In genomic region chr20:59564171-59564570, GRCh38 we compare ENCODE assay signal across 18 cellular contexts. TPM values are rescaled to one million over a fixed set of nuclear protein-coding genes. Genes with fewer than 3 reads are reported as not detected.
DNase-seq lines count a peak whose midpoint lies in the region; ATAC-seq and TF ChIP-seq lines count a peak whose summit lies in the region.
"Had no signal": no experiment of that assay in that cellular context is flagged by ENCODE, and none has a peak within 500 bp of the region (broad histone marks: within the 10 kb centered on the region; RNA-seq: fewer than 3 reads in every experiment).

No MANE protein-coding gene starts in this region.

- TF ChIP-seq CTCF in glutamatergic neuron (IDR thresholded peaks at IDR 0.05; ENCODE audit: partially characterized antibody, unreplicated experiment) (no peak), upper lobe of right lung (IDR thresholded peaks at IDR 0.05) (no peak)

- no peaks in the 10 kb centered on the region for H3K36me3 Mint-ChIP-seq in glutamatergic neuron (ENCODE audit: unreplicated experiment)

- no peak overlapping the region for H3K27ac Mint-ChIP-seq in glutamatergic neuron (ENCODE audit: unreplicated experiment)
- H3K27ac Mint-ChIP-seq: GM23338 had no signal

- H3K27me3 Mint-ChIP-seq in glutamatergic neuron (ENCODE audit: unreplicated experiment) = peaks cover 5% of the 10 kb centered on the region

- no peak overlapping the region for H3K4me3 ChIP-seq in H7 (ENCODE audit: insufficient read depth, low read depth, low read length)
- no peak overlapping the region for H3K4me3 ChIP-seq in upper lobe of right lung
- H3K4me3 ChIP-seq: GM23338, Peyer's patch had no signal

- H3K4me1 Mint-ChIP-seq in glutamatergic neuron (ENCODE audit: low read depth, unreplicated experiment) = no peaks in the 10 kb centered on the region

- no peak overlapping the region for H3K4me3 Mint-ChIP-seq in glutamatergic neuron (ENCODE audit: unreplicated experiment)
- H3K4me3 Mint-ChIP-seq: GM23338 had no signal

- no peaks in the 10 kb centered on the region for H3K4me1 ChIP-seq in upper lobe of right lung
- H3K4me1 ChIP-seq: Peyer's patch had no signal

- H3K36me3 ChIP-seq in H7 (replicated peaks; ENCODE audit: control insufficient read depth, insufficient read depth, low read length) (no peaks in the 10 kb centered on the region), upper lobe of right lung (no peaks in the 10 kb centered on the region)
- H3K36me3 ChIP-seq: Peyer's patch had no signal

- DNase-seq in AG20443 (ENCODE audit: low spot score) (peak; percentile 6), H7 (peak; percentile 34), glutamatergic neuron (peak; percentile 19), upper lobe of right lung (peak; percentile 59), cortex of kidney (lab: John Stamatoyannopoulos, UW) (no peak), NAMALWA (ENCODE audit: low spot score) (no peak)
- DNase-seq: DMS79 treated with DMSO at 0.1 percent for 48 hours; NCI-H1105; NCI-H2081; NCI-H446 treated with DMSO at 0.1 percent for 48 hours; NK-92 treated with Interleukin-12 subunit alpha and Interleukin-12 subunit beta, amount 100 ng/mL, for 24 hours; Peyer's patch had no signal

- H3K9me3 Mint-ChIP-seq in glutamatergic neuron (ENCODE audit: unreplicated experiment) = no peaks in the 10 kb centered on the region
- H3K9me3 Mint-ChIP-seq: GM23338 had no signal

- no peaks in the 10 kb centered on the region for H3K9me3 ChIP-seq in upper lobe of right lung
- H3K9me3 ChIP-seq: Peyer's patch had no signal

- no peak for ATAC-seq in upper lobe of right lung
- no peak for ATAC-seq in HG02852 (IDR thresholded peaks at IDR 0.05; ENCODE audit: unreplicated experiment)
- ATAC-seq: GM23338, HCT116, Right ventricle myocardium inferior had no signal

- intact Hi-C loops in upper lobe of right lung (cut with DNase I) = no loop called here

- H3K27me3 ChIP-seq in H7 (ENCODE audit: control insufficient read depth, insufficient read depth, low read length) = no peaks in the 10 kb centered on the region; the same call in 1 of the 2 replicates
- peaks cover 7% of the 10 kb centered on the region for H3K27me3 ChIP-seq in upper lobe of right lung
- H3K27me3 ChIP-seq: Peyer's patch had no signal

- H3K27ac ChIP-seq in upper lobe of right lung = no peak overlapping the region
- H3K27ac ChIP-seq: C4-2B, Peyer's patch had no signal

RNA-seq across cellular contexts. Expression of gene PHACTR3, which starts 40.2 kb away (rescaled TPM):
- 0.03 and 0.41 TPM in 2 replicates for total RNA-seq in H7 (2014; rRNA removed; shearing (Covaris generic))
- 37.0 TPM for total RNA-seq in glutamatergic neuron (ENCODE audit: unreplicated experiment)
- 18.2 TPM for total RNA-seq in upper lobe of right lung
- total RNA-seq: SK-MEL-5 had no signal

Comparison
In these comparisons a context has a peak if more than half of its experiments do, and no peak if none do; other contexts are left out.
1. DNase-seq: peak in AG20443 (single experiment), H7 (single experiment), glutamatergic neuron (single experiment) and upper lobe of right lung (single experiment); none in cortex of kidney (single experiment) and NAMALWA (single experiment).
2. RNA of gene PHACTR3, which starts 40.2 kb away (total RNA-seq): 37.0 TPM in glutamatergic neuron (single experiment) and 18.2 TPM in upper lobe of right lung (single experiment); 0.03 to 0.41 TPM in H7; every median in the first group is over 10 times any median in the second.